ENCODE assay signal across 1 cellular context in genomic region chr1:234458352-234459027, GRCh38.
TF ChIP-seq lines count a peak whose summit lies in the region.

No MANE protein-coding gene starts in this region.

TF ChIP-seq in liver, 16 proteins besides CTCF, POLR2A, EP300 and RAD21 (continued from another document):
- TF ChIP-seq REST (IDR thresholded peaks at IDR 0.05): peak; percentile 20
- TF ChIP-seq HNF4A (conservative IDR thresholded peaks at IDR 0.05): peak; percentile 48 to 68
- TF ChIP-seq ZBTB33 (IDR thresholded peaks at IDR 0.05): peak; percentile 41
- peak; percentile 94 for TF ChIP-seq FOXA1 (IDR thresholded peaks at IDR 0.05)
- no peak for TF ChIP-seq HNF4G (IDR thresholded peaks at IDR 0.05)
- TF ChIP-seq JUND (IDR thresholded peaks at IDR 0.05): peak in 1 of 2 donors; percentile 56
- TF ChIP-seq ATF3 (IDR thresholded peaks at IDR 0.05): no peak
- peak; percentile 86 to 90 for TF ChIP-seq RXRA (IDR thresholded peaks at IDR 0.05)
- no peak for TF ChIP-seq GABPA (IDR thresholded peaks at IDR 0.05 in 1 of 2, conservative IDR thresholded peaks at IDR 0.05 in 1 of 2)
